Comparison of ENCODE assay signal across 1 cellular context in genomic region chr2:201972621-201973255, GRCh38.
TF ChIP-seq lines count a peak whose summit lies in the region.

No MANE protein-coding gene starts in this region.

TF ChIP-seq in GM23338, 12 proteins besides CTCF, POLR2A, EP300 and RAD21 (continued from another document):
- TF ChIP-seq REST (IDR thresholded peaks at IDR 0.05; ENCODE audit: unreplicated experiment) (no peak), ETS1 (IDR thresholded peaks at IDR 0.05) (peak; percentile 70), EZH2phosphoT487 (IDR thresholded peaks at IDR 0.05; ENCODE audit: unreplicated experiment) (no peak)
TF ChIP-seq in GM23338: peak in this region for 7.
